28 cellular contexts compared by ENCODE assay signal in genomic region chr3:28224430-28224829, GRCh38.
"Had no signal": no experiment of that assay in that cellular context is flagged by ENCODE, and none has a peak within 500 bp of the region (broad histone marks: within the 10 kb centered on the region; RNA-seq: fewer than 3 reads in every experiment).

No MANE protein-coding gene starts in this region.

- H3K4me1 Mint-ChIP-seq: activated B cell treated with CpG ODN at 0.5 μM for 24 hours, brain had no signal

- H3K4me3 Mint-ChIP-seq: activated B cell treated with CpG ODN at 0.5 μM for 24 hours; activated CD4-positive, alpha-beta T cell treated with anti-CD3 and anti-CD28 coated beads for 36 hours; activated naive CD8-positive, alpha-beta T cell; activated T-cell treated with anti-CD3 and anti-CD28 coated beads, Interleukin-2, amount 50 U/mL, for 72 hours; brain; central memory CD8-positive, alpha-beta T cell; T-cell had no signal

- H3K27me3 Mint-ChIP-seq: activated naive CD8-positive, alpha-beta T cell; brain; central memory CD8-positive, alpha-beta T cell had no signal

- ATAC-seq: activated CD4-positive, alpha-beta T cell treated with anti-CD3 and anti-CD28 coated beads for 36 hours; activated T-cell treated with anti-CD3 and anti-CD28 coated beads, Interleukin-2, amount 50 U/mL, for 72 hours; K562; Panc1; Right ventricle myocardium inferior; T-cell had no signal

- DNase-seq: activated B cell treated with CpG ODN at 0.5 μM for 24 hours; activated CD4-positive, alpha-beta T cell treated with anti-CD3 and anti-CD28 coated beads for 36 hours; activated CD4-positive, alpha-beta T cell treated with anti-CD3 and anti-CD28 coated beads, Interleukin-2, amount 50 U/mL, for 1 hour; activated CD8-positive, alpha-beta memory T cell treated with anti-CD3 and anti-CD28 coated beads for 24 hours; activated effector memory CD4-positive, alpha-beta T cell treated with anti-CD3 and anti-CD28 coated beads, Interleukin-2, amount 50 U/mL, for 16 hours; activated T-cell treated with anti-CD3 and anti-CD28 coated beads, Interleukin-2, amount 50 U/mL, for 72 hours; amygdala; Karpas-422; MM.1S; NCI-H1105; NCI-H1436; NCI-H1694 treated with DMSO at 0.1 percent for 48 hours; NCI-H2029 treated with DMSO at 0.1 percent for 48 hours; NCI-H345; NCI-H510A; NCI-H526 treated with DMSO at 0.1 percent for 48 hours; NCI-H82; OCI-M1; RPMI8226; T-cell; T-helper 2 cell; T1000 had no signal

- H3K27ac Mint-ChIP-seq: activated B cell treated with CpG ODN at 0.5 μM for 24 hours; activated CD4-positive, alpha-beta T cell treated with anti-CD3 and anti-CD28 coated beads for 36 hours; activated naive CD8-positive, alpha-beta T cell; activated T-cell treated with anti-CD3 and anti-CD28 coated beads, Interleukin-2, amount 50 U/mL, for 72 hours; brain; T-cell had no signal

- H3K36me3 Mint-ChIP-seq: brain, T-cell had no signal
